In the genomic region with DNA sequence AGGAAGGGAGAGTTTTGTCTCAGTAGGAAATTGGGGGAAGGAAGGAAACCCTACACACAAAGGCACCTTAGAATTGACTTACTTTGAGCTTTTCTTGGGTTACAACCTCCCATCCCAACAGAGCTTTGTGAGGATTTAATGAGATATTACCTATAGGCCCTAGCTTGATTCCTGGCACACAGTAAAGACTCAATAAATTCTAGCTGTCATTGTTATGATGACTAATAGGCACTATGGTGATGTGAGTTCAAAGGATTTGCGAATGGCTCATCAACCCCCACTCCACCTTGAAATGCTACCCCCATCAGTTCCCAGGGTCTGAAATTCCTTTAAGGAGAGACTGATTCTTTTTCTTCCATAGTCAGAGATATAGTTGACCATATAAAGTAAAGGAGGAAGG, we compare ENCODE assay signal across 1 cellular context.
TF ChIP-seq lines count a peak whose summit lies in the region.

No MANE protein-coding gene starts in this region.

TF ChIP-seq in H1, 55 proteins besides CTCF, POLR2A, EP300 and RAD21:
- TF ChIP-seq SP2 (IDR thresholded peaks at IDR 0.05; ENCODE audit: low read length) (no peak), TBP (IDR thresholded peaks at IDR 0.05; ENCODE audit: low read depth, low read length) (no peak), GABPA (IDR thresholded peaks at IDR 0.05; ENCODE audit: borderline replicate concordance, insufficient read depth, low read length) (no peak), KDM5A (IDR thresholded peaks at IDR 0.05; ENCODE audit: low read length) (no peak), CHD1 (IDR thresholded peaks at IDR 0.05; ENCODE audit: low read depth, low read length) (no peak), CHD2 (IDR thresholded peaks at IDR 0.05; ENCODE audit: low read length) (no peak), SP1 (IDR thresholded peaks at IDR 0.05; ENCODE audit: low read depth, low read length) (no peak), YY1 (IDR thresholded peaks at IDR 0.05; ENCODE audit: low read depth, low read length) (no peak), SAP30 (IDR thresholded peaks at IDR 0.05; ENCODE audit: insufficient read depth, insufficient replicate concordance, low read length) (no peak), KDM4A (IDR thresholded peaks at IDR 0.05; ENCODE audit: low read depth, low read length, severe bottlenecking) (no peak)
TF ChIP-seq in H1: peak in this region for 0.
